Comparison of ENCODE assay signal across 8 cellular contexts in genomic region chr3:184466413-184466960, GRCh38.
DNase-seq lines count a peak whose midpoint lies in the region; ATAC-seq and TF ChIP-seq lines count a peak whose summit lies in the region.

No MANE protein-coding gene starts in this region.

- no peak for TF ChIP-seq POLR2A in transverse colon (IDR thresholded peaks at IDR 0.05)

- no peak overlapping the region for H3K27ac ChIP-seq in transverse colon

- WGBS in transverse colon (ENCODE audit: low coverage in 1 of 2), 2 donors: 23 to 27% methylated on average over 2 to 10 of the region's 12 CpGs

- in situ Hi-C loops in transverse colon (cut with MboI; ENCODE audit: low pct_ligation_motif_present in 1 of 4, low pct_unique_long_range_greater_than_20kb in 1 of 4, low sequenced_read_pairs in 3 of 4): no loop called here

- no peaks in the 10 kb centered on the region for H3K27me3 ChIP-seq in transverse colon

- intact Hi-C loops in transverse colon (cut with DNase I; ENCODE audit: low total_unique reads): no loop called here

- no peak for TF ChIP-seq EP300 in transverse colon (IDR thresholded peaks at IDR 0.05; ENCODE audit: low read depth)

- TF ChIP-seq CTCF in transverse colon (IDR thresholded peaks at IDR 0.05): no peak

- peak; percentile 49 for DNase-seq in activated CD8-positive, alpha-beta memory T cell treated with anti-CD3 and anti-CD28 coated beads for 24 hours
- DNase-seq in activated CD8-positive, alpha-beta memory T cell treated with anti-CD3 and anti-CD28 coated beads, Interleukin-2, amount 50 U/mL, for 4 hours: no peak
- DNase-seq in astrocyte of the hippocampus (ENCODE audit: low read depth, low spot score) (peak; percentile 51), islet precursor cell (peak; percentile 74), transverse colon (peak; percentile 21), NCI-H1417 treated with DMSO at 0.1 percent for 48 hours (lab: John Stamatoyannopoulos, UW) (no peak), cerebellar nuclear complex (lab: John Stamatoyannopoulos, UW) (no peak)

- H3K4me3 ChIP-seq in transverse colon: no peak overlapping the region

- no peaks in the 10 kb centered on the region for H3K9me3 ChIP-seq in transverse colon

- ATAC-seq in GM21529 (IDR thresholded peaks at IDR 0.05; ENCODE audit: unreplicated experiment): no peak

- peaks cover 0 to 8% (median 5%) of the 10 kb centered on the region in 4 donors for H3K4me1 ChIP-seq in transverse colon

- no peaks in the 10 kb centered on the region for H3K36me3 ChIP-seq in transverse colon

Comparison
In these comparisons a context has a peak if more than half of its experiments do, and no peak if none do; other contexts are left out.
1. DNase-seq: peak in activated CD8-positive, alpha-beta memory T cell treated with anti-CD3 and anti-CD28 coated beads for 24 hours (single experiment), astrocyte of the hippocampus (single experiment), islet precursor cell (single experiment) and transverse colon (single experiment); none in activated CD8-positive, alpha-beta memory T cell treated with anti-CD3 and anti-CD28 coated beads, Interleukin-2, amount 50 U/mL, for 4 hours (single experiment), NCI-H1417 treated with DMSO at 0.1 percent for 48 hours (single experiment) and cerebellar nuclear complex (0 of 2).